Comparison of ENCODE assay signal across 2 cellular contexts in the genomic region with DNA sequence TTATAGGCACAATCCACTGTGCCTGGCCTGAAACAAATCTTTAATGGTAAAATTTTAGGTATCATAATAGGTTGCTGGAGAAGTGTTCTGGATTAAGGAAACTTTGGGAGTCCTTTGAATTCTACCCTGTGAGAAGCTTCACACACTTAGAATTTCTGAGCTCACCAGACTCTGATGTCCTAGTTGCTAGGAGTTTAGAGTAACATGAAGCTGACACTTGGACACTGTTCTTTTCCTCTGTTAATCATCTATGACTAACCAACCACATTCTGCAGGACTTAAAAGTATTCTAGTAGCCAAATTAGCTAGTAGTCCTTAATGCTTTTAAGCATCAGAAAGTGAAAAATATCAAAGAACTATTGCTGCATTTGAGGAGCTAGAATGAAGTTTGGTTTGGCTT.
TF ChIP-seq lines count a peak whose summit lies in the region.

No MANE protein-coding gene starts in this region.

TF ChIP-seq in SK-N-SH, 30 proteins besides CTCF, POLR2A, EP300 and RAD21 (continued from another document):
- no peak for TF ChIP-seq POLR2AphosphoS5 (IDR thresholded peaks at IDR 0.05; ENCODE audit: low read depth, low read length)
- TF ChIP-seq, protein P1, sequence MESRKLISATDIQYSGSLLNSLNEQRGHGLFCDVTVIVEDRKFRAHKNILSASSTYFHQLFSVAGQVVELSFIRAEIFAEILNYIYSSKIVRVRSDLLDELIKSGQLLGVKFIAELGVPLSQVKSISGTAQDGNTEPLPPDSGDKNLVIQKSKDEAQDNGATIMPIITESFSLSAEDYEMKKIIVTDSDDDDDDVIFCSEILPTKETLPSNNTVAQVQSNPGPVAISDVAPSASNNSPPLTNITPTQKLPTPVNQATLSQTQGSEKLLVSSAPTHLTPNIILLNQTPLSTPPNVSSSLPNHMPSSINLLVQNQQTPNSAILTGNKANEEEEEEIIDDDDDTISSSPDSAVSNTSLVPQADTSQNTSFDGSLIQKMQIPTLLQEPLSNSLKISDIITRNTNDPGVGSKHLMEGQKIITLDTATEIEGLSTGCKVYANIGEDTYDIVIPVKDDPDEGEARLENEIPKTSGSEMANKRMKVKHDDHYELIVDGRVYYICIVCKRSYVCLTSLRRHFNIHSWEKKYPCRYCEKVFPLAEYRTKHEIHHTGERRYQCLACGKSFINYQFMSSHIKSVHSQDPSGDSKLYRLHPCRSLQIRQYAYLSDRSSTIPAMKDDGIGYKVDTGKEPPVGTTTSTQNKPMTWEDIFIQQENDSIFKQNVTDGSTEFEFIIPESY (IDR thresholded peaks at IDR 0.05; ENCODE audit: borderline replicate concordance, low read depth), result no peak
- TF ChIP-seq MXI1 (IDR thresholded peaks at IDR 0.05; ENCODE audit: low read depth, low read length), result no peak
- TF ChIP-seq RFX5 (IDR thresholded peaks at IDR 0.05; ENCODE audit: low read length), result no peak
- no peak for TF ChIP-seq NRF1 (IDR thresholded peaks at IDR 0.05; ENCODE audit: low read depth, low read length)
- TF ChIP-seq IRF3 (IDR thresholded peaks at IDR 0.05; ENCODE audit: low read depth, low read length), result no peak
- TF ChIP-seq, protein P2, sequence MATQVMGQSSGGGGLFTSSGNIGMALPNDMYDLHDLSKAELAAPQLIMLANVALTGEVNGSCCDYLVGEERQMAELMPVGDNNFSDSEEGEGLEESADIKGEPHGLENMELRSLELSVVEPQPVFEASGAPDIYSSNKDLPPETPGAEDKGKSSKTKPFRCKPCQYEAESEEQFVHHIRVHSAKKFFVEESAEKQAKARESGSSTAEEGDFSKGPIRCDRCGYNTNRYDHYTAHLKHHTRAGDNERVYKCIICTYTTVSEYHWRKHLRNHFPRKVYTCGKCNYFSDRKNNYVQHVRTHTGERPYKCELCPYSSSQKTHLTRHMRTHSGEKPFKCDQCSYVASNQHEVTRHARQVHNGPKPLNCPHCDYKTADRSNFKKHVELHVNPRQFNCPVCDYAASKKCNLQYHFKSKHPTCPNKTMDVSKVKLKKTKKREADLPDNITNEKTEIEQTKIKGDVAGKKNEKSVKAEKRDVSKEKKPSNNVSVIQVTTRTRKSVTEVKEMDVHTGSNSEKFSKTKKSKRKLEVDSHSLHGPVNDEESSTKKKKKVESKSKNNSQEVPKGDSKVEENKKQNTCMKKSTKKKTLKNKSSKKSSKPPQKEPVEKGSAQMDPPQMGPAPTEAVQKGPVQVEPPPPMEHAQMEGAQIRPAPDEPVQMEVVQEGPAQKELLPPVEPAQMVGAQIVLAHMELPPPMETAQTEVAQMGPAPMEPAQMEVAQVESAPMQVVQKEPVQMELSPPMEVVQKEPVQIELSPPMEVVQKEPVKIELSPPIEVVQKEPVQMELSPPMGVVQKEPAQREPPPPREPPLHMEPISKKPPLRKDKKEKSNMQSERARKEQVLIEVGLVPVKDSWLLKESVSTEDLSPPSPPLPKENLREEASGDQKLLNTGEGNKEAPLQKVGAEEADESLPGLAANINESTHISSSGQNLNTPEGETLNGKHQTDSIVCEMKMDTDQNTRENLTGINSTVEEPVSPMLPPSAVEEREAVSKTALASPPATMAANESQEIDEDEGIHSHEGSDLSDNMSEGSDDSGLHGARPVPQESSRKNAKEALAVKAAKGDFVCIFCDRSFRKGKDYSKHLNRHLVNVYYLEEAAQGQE (IDR thresholded peaks at IDR 0.05; ENCODE audit: low read depth, low read length), result no peak
- TF ChIP-seq YY1 (IDR thresholded peaks at IDR 0.05; ENCODE audit: low read depth), result no peak
- TF ChIP-seq SIN3A (IDR thresholded peaks at IDR 0.05; ENCODE audit: borderline replicate concordance, low read depth, low read length), result no peak
- TF ChIP-seq USF2 (IDR thresholded peaks at IDR 0.05; ENCODE audit: borderline replicate concordance, low read depth, low read length), result no peak
- TF ChIP-seq RXRA (IDR thresholded peaks at IDR 0.05; ENCODE audit: borderline replicate concordance, low read depth), result no peak
- no peak for TF ChIP-seq CHD2 (IDR thresholded peaks at IDR 0.05; ENCODE audit: low read length, partially characterized antibody)

TF ChIP-seq in SK-N-SH treated with all-trans-retinoic acid at 6 μM for 48 hours, 23 proteins besides CTCF, POLR2A, EP300 and RAD21 (continued from another document):
- TF ChIP-seq, protein P3, sequence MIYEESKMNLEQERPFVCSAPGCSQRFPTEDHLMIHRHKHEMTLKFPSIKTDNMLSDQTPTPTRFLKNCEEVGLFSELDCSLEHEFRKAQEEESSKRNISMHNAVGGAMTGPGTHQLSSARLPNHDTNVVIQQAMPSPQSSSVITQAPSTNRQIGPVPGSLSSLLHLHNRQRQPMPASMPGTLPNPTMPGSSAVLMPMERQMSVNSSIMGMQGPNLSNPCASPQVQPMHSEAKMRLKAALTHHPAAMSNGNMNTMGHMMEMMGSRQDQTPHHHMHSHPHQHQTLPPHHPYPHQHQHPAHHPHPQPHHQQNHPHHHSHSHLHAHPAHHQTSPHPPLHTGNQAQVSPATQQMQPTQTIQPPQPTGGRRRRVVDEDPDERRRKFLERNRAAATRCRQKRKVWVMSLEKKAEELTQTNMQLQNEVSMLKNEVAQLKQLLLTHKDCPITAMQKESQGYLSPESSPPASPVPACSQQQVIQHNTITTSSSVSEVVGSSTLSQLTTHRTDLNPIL (CRISPR knock-in tag; IDR thresholded peaks at IDR 0.05; ENCODE audit: low read depth), result no peak
- no peak for TF ChIP-seq ZNF8 (CRISPR knock-in tag; IDR thresholded peaks at IDR 0.05)
- TF ChIP-seq TSHZ2 (CRISPR knock-in tag; IDR thresholded peaks at IDR 0.05), result no peak
- TF ChIP-seq ZFP3 (CRISPR knock-in tag; IDR thresholded peaks at IDR 0.05), result no peak
